Comparison of ENCODE assay signal across 16 cellular contexts in the genomic region with DNA sequence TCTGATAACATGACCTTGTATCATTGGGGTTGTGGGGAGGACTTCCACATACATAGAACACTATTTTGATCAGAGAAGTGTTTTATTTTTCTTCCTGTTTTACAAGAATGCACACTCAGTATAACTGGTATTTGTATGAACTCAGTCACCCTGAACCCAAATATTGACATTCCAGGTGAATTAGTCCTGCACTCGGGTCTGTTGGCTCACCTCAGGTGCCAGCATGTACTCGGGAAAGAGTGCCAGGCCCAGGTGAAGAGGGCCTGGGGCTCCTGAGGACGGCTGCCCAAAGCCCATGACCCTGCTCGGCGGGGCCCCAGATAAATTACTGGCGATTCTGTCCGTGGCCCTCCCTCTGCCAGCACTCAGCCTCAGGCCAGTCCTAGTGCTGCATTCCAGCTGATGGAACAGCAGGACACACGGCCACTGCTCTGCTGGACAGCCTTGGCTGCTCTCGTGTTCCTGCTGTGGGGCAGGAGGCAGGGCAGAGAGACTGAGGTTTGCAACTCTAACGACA.
DNase-seq lines count a peak whose midpoint lies in the region; ATAC-seq and TF ChIP-seq lines count a peak whose summit lies in the region.
"Had no signal": no experiment of that assay in that cellular context is flagged by ENCODE, and none has a peak within 500 bp of the region (broad histone marks: within the 10 kb centered on the region; RNA-seq: fewer than 3 reads in every experiment).

No MANE protein-coding gene starts in this region.

- no peak overlapping the region for H3K9ac ChIP-seq in trophoblast cell (ENCODE audit: low read length)
- H3K9ac ChIP-seq: BLaER1 treated with 17β-estradiol and CSF1 and Interleukin-3, amounts not matched to agents 10 nM and 100 nM had no signal

- H3K79me2 ChIP-seq in PC-9 (ENCODE audit: low read depth) (no peaks in the 10 kb centered on the region), trophoblast cell (ENCODE audit: control insufficient read depth, insufficient read depth, low read length, poor library complexity) (no peaks in the 10 kb centered on the region), OCI-LY7 (ENCODE audit: insufficient read depth, low read depth, low read length) (no peaks in the 10 kb centered on the region)

- H3K27ac ChIP-seq in PC-9 = peak overlapping the region; percentile 67
- no peak overlapping the region for H3K27ac ChIP-seq in foreskin keratinocyte
- no peak overlapping the region for H3K27ac ChIP-seq in trophoblast cell (ENCODE audit: low read depth, low read length)
- H3K27ac ChIP-seq in OCI-LY7 (ENCODE audit: low read depth, low read length, poor library complexity, severe bottlenecking) = no peak overlapping the region
- H3K27ac ChIP-seq: BLaER1 treated with 17β-estradiol and CSF1 and Interleukin-3, amounts not matched to agents 10 nM and 100 nM; esophagus muscularis mucosa had no signal

- no peaks in the 10 kb centered on the region for H3K79me1 ChIP-seq in trophoblast cell (ENCODE audit: low read length)

- peaks cover 1% of the 10 kb centered on the region for H3K9me3 ChIP-seq in PC-9 (ENCODE audit: insufficient read depth, low read depth)
- peaks cover 7% of the 10 kb centered on the region for H3K9me3 ChIP-seq in trophoblast cell (ENCODE audit: insufficient read depth, low read depth, low read length)
- peaks cover 6% of the 10 kb centered on the region for H3K9me3 ChIP-seq in OCI-LY7 (ENCODE audit: low read length)

- no peak overlapping the region for H2BK120ac ChIP-seq in trophoblast cell (ENCODE audit: insufficient read depth, low read length, poor library complexity)

- CTCF ChIA-PET in Calu3 (lab: Charles Lee) = no interaction called here
- CTCF ChIA-PET in PC-9 (lab: Charles Lee) = no interaction called here
- CTCF ChIA-PET in OCI-LY7 (lab: Charles Lee; ENCODE audit: unreplicated experiment) = no interaction called here

- DNase-seq in Calu3 = peak; percentile 56
- DNase-seq in PC-9 = peak; percentile 77 to 93
- DNase-seq in foreskin keratinocyte = peak; percentile 63 to 77
- DNase-seq in trophoblast cell = peak; percentile 62 to 67
- DNase-seq in OCI-LY7 (ENCODE audit: low spot score) = no peak
- no peak for DNase-seq in erythroblast (lab: John Stamatoyannopoulos, UW)
- no peak for DNase-seq in glomerular visceral epithelial cell (ENCODE audit: extremely low spot score)
- no peak for DNase-seq in amniotic stem cell (lab: John Stamatoyannopoulos, UW)
- DNase-seq: activated CD4-positive, alpha-beta memory T cell treated with anti-CD3 and anti-CD28 coated beads, Interleukin-2, amount 10 ng/mL, durations not matched to agents 7 days and 5 days; activated naive CD4-positive, alpha-beta T cell treated with anti-CD3 and anti-CD28 coated beads for 36 hours; GF-D8; Kasumi-1; stimulated activated CD4-positive, alpha-beta T cell treated with anti-CD3 and anti-CD28 coated beads, Interleukin-1b, Interleukin-23, amount 100 ng/mL, for 48 hours; T-helper 2 cell had no signal

- H2AFZ ChIP-seq in PC-9 (no peak overlapping the region), trophoblast cell (ENCODE audit: insufficient read depth, low read length, poor library complexity) (no peak overlapping the region), OCI-LY7 (ENCODE audit: low read length) (no peak overlapping the region)

- H4K20me1 ChIP-seq in PC-9 (ENCODE audit: insufficient read depth) (no peaks in the 10 kb centered on the region), OCI-LY7 (ENCODE audit: insufficient read depth, low read length) (no peaks in the 10 kb centered on the region)
- H4K20me1 ChIP-seq: BLaER1 treated with 17β-estradiol and CSF1 and Interleukin-3, amounts not matched to agents 10 nM and 100 nM had no signal

- H3K9me3 Mint-ChIP-seq in Calu3 (ENCODE audit: low read depth, unreplicated experiment) = no peaks in the 10 kb centered on the region
- H3K9me3 Mint-ChIP-seq: activated CD4-positive, alpha-beta memory T cell treated with anti-CD3 and anti-CD28 coated beads, Interleukin-2, amount 10 ng/mL, durations not matched to agents 7 days and 5 days had no signal

- ATAC-seq in foreskin keratinocyte = peak; percentile 70

- H3K4me1 Mint-ChIP-seq in Calu3 (ENCODE audit: low read depth, unreplicated experiment) = peaks cover 30% of the 10 kb centered on the region
- H3K4me1 Mint-ChIP-seq: activated CD4-positive, alpha-beta memory T cell treated with anti-CD3 and anti-CD28 coated beads, Interleukin-2, amount 10 ng/mL, durations not matched to agents 7 days and 5 days had no signal

- H3K27ac Mint-ChIP-seq in Calu3 (ENCODE audit: unreplicated experiment) = no peak overlapping the region
- H3K27ac Mint-ChIP-seq: activated CD4-positive, alpha-beta memory T cell treated with anti-CD3 and anti-CD28 coated beads, Interleukin-2, amount 10 ng/mL, durations not matched to agents 7 days and 5 days; activated naive CD4-positive, alpha-beta T cell treated with anti-CD3 and anti-CD28 coated beads for 36 hours had no signal

- intact Hi-C loops in Calu3 (cut with micrococcal nuclease; ENCODE audit: unreplicated experiment) (no loop called here), PC-9 (cut with micrococcal nuclease; ENCODE audit: unreplicated experiment) (loop anchor here (1.0 kb wide), 1 partner anchor 47 kb away; no protein-coding TSS in a partner anchor), OCI-LY7 (cut with micrococcal nuclease; ENCODE audit: unreplicated experiment) (no loop called here)

- H4K91ac ChIP-seq in trophoblast cell (ENCODE audit: low read depth, low read length) = no peak overlapping the region

- no peak overlapping the region for H2BK12ac ChIP-seq in trophoblast cell (ENCODE audit: low read length)

- H4K8ac ChIP-seq in trophoblast cell (ENCODE audit: low read depth, low read length) = no peak overlapping the region

- no peak overlapping the region for H4K12ac ChIP-seq in trophoblast cell (ENCODE audit: low read depth, low read length)

- H3F3A ChIP-seq in PC-9 (ENCODE audit: insufficient read depth, low read depth) = peaks cover 31% of the 10 kb centered on the region; the same call in 1 of the 2 replicates

- no peak overlapping the region for H2BK5ac ChIP-seq in trophoblast cell (ENCODE audit: low read depth, low read length, poor library complexity)

- H3K4me3 ChIP-seq in PC-9 (no peak overlapping the region), trophoblast cell (ENCODE audit: low read depth, low read length) (no peak overlapping the region), OCI-LY7 (ENCODE audit: low read depth, low read length, poor library complexity, severe bottlenecking) (no peak overlapping the region)
- H3K4me3 ChIP-seq: BLaER1 treated with 17β-estradiol and CSF1 and Interleukin-3, amounts not matched to agents 10 nM and 100 nM; esophagus muscularis mucosa had no signal

- no peak overlapping the region for H3K18ac ChIP-seq in trophoblast cell (ENCODE audit: low read length)

- POLR2A ChIA-PET in PC-9 (lab: Charles Lee; ENCODE audit: unreplicated experiment) (interaction anchor here (0.6 kb wide), 1 partner anchor 1013 kb away, joined by 3 read pairs; no protein-coding TSS in a partner anchor), OCI-LY7 (lab: Charles Lee) (no interaction called here)

- H2AK5ac ChIP-seq in trophoblast cell (ENCODE audit: low read length) = no peak overlapping the region

- H3K4ac ChIP-seq in trophoblast cell (ENCODE audit: low read depth, low read length) = no peak overlapping the region

- H3K4me2 ChIP-seq in PC-9 (peak overlapping the region; percentile 72), trophoblast cell (ENCODE audit: low read length) (no peak overlapping the region), OCI-LY7 (ENCODE audit: low read length) (no peak overlapping the region)
- H3K4me2 ChIP-seq: BLaER1 treated with 17β-estradiol and CSF1 and Interleukin-3, amounts not matched to agents 10 nM and 100 nM had no signal

- no peak overlapping the region for H3K23ac ChIP-seq in trophoblast cell (ENCODE audit: low read length)

- TF ChIP-seq POLR2A in erythroblast (IDR thresholded peaks at IDR 0.05; ENCODE audit: low read length) = no peak

- BruUV-seq in Calu3 (replicated peaks; lab: Mats Ljungman, UMichigan) (no TSS peak), PC-9 (replicated peaks; lab: Mats Ljungman, UMichigan) (no TSS peak), OCI-LY7 (replicated peaks; lab: Mats Ljungman, UMichigan) (no TSS peak)

- no peaks in the 10 kb centered on the region for H3K36me3 ChIP-seq in PC-9 (ENCODE audit: low read depth)
- no peaks in the 10 kb centered on the region for H3K36me3 ChIP-seq in trophoblast cell (ENCODE audit: control insufficient read depth in 1 of 2, insufficient read depth in 2 of 2, low read length in 2 of 2)
- no peaks in the 10 kb centered on the region for H3K36me3 ChIP-seq in OCI-LY7 (ENCODE audit: insufficient read depth, low read length)
- H3K36me3 ChIP-seq: BLaER1 treated with 17β-estradiol and CSF1 and Interleukin-3, amounts not matched to agents 10 nM and 100 nM; esophagus muscularis mucosa had no signal

- no peaks in the 10 kb centered on the region for H3K36me3 Mint-ChIP-seq in Calu3 (ENCODE audit: insufficient read depth, unreplicated experiment)

- H3K27me3 Mint-ChIP-seq in Calu3 (ENCODE audit: unreplicated experiment) = no peaks in the 10 kb centered on the region

- H3K4me1 ChIP-seq in PC-9 (replicated peaks; ENCODE audit: insufficient read depth) (peaks cover 55% of the 10 kb centered on the region), foreskin keratinocyte (peaks cover 25% of the 10 kb centered on the region), trophoblast cell (ENCODE audit: control insufficient read depth in 1 of 2, insufficient read depth in 2 of 2, low read length in 2 of 2) (no peaks in the 10 kb centered on the region), OCI-LY7 (ENCODE audit: insufficient read depth, low read length, poor library complexity, severe bottlenecking) (no peaks in the 10 kb centered on the region)
- H3K4me1 ChIP-seq: BLaER1 treated with 17β-estradiol and CSF1 and Interleukin-3, amounts not matched to agents 10 nM and 100 nM; esophagus muscularis mucosa had no signal

- TF ChIP-seq CTCF in Calu3 (IDR thresholded peaks at IDR 0.05; ENCODE audit: unreplicated experiment) (no peak), PC-9 (conservative IDR thresholded peaks at IDR 0.05) (no peak), foreskin keratinocyte (conservative IDR thresholded peaks at IDR 0.05) (no peak), OCI-LY7 (conservative IDR thresholded peaks at IDR 0.05; ENCODE audit: low read length) (no peak)

- no peak overlapping the region for H3K4me3 Mint-ChIP-seq in Calu3 (ENCODE audit: low read depth, unreplicated experiment)
- H3K4me3 Mint-ChIP-seq: activated CD4-positive, alpha-beta memory T cell treated with anti-CD3 and anti-CD28 coated beads, Interleukin-2, amount 10 ng/mL, durations not matched to agents 7 days and 5 days; activated naive CD4-positive, alpha-beta T cell treated with anti-CD3 and anti-CD28 coated beads for 36 hours had no signal

- no peaks in the 10 kb centered on the region for H3K27me3 ChIP-seq in PC-9 (ENCODE audit: insufficient read depth, low read depth)
- H3K27me3 ChIP-seq in foreskin keratinocyte = no peaks in the 10 kb centered on the region
- no peaks in the 10 kb centered on the region for H3K27me3 ChIP-seq in trophoblast cell (ENCODE audit: insufficient read depth, low read length)
- H3K27me3 ChIP-seq: BLaER1 treated with 17β-estradiol and CSF1 and Interleukin-3, amounts not matched to agents 10 nM and 100 nM had no signal

- no peak overlapping the region for H3K14ac ChIP-seq in trophoblast cell (ENCODE audit: low read length)

- no CpG with 5 or more reads among the region's 10 CpGs for WGBS in trophoblast cell (ENCODE audit: extremely low coverage, insufficient coverage, insufficient read length)

- no peaks in the 10 kb centered on the region for H3K9me2 ChIP-seq in PC-9 (ENCODE audit: insufficient read depth)
- no peaks in the 10 kb centered on the region for H3K9me2 ChIP-seq in OCI-LY7 (ENCODE audit: insufficient read depth, low read length)

Comparison
In these comparisons a context has a peak if more than half of its experiments do, and no peak if none do; other contexts are left out.
1. DNase-seq: peak in Calu3 (single experiment), PC-9 (2 of 2), foreskin keratinocyte (2 of 2) and trophoblast cell (2 of 2); none in OCI-LY7 (single experiment), erythroblast (0 of 2), glomerular visceral epithelial cell (single experiment) and amniotic stem cell (single experiment).